In genomic region chr21:32389337-32390015, GRCh38 we compare ENCODE assay signal across 1 cellular context.
TF ChIP-seq lines count a peak whose summit lies in the region.

No MANE protein-coding gene starts in this region.

TF ChIP-seq in HEK293, 187 proteins besides CTCF, POLR2A, EP300 and RAD21 (continued from another document):
- TF ChIP-seq ZNF629 (tag by site-specific recombination; IDR thresholded peaks at IDR 0.05) (peak; percentile 36; the same call in 1 of the 2 replicates), ZBTB11 (tag by site-specific recombination; conservative IDR thresholded peaks at IDR 0.05; ENCODE audit: low read depth) (peak; percentile 32; the same call in 1 of the 2 replicates), KLF10 (tag by site-specific recombination; IDR thresholded peaks at IDR 0.05) (no peak), ZIC2 (tag by site-specific recombination; IDR thresholded peaks at IDR 0.05) (peak; percentile 59), ZNF280C (tag by site-specific recombination; IDR thresholded peaks at IDR 0.05) (no peak)
